In the genomic region with DNA sequence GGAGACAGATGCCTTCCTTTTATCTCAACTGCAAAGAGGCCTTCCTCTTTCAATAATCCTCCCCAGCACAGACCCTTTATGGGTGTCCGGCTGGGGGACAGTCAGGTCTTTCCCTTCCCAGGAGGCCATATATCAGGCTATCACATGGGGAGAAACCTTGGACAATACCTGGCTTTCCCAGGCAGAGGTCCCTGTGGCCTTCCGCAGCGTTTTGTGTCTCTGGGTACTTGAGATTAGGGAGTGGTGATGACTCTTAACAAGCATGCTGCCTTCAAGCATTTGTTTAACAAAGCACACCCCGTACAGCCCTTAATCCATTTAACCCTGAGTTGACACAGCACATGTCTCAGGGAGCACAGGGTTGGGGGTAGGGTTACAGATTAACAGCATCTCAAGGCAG, we compare ENCODE assay signal across 7 cellular contexts. TPM values are rescaled to one million over a fixed set of nuclear protein-coding genes. Genes with fewer than 3 reads are reported as not detected.
"Had no signal": no experiment of that assay in that cellular context is flagged by ENCODE, and none has a peak within 500 bp of the region (broad histone marks: within the 10 kb centered on the region; RNA-seq: fewer than 3 reads in every experiment).

No MANE protein-coding gene starts in this region.

RNA-seq across cellular contexts. Expression of a gene that starts 49.2 kb away (rescaled TPM):
- total RNA-seq: HT1080, LHCN-M2, MCF 10A, OCI-LY7, PC-3, SK-MEL-5, T-cell had no signal
